Comparison of ENCODE assay signal across 8 cellular contexts in genomic region chr3:136819784-136820640, GRCh38. TPM values are rescaled to one million over a fixed set of nuclear protein-coding genes. Genes with fewer than 3 reads are reported as not detected.
DNase-seq lines count a peak whose midpoint lies in the region; ATAC-seq and TF ChIP-seq lines count a peak whose summit lies in the region.

No MANE protein-coding gene starts in this region.

- no peaks in the 10 kb centered on the region for H3K36me3 ChIP-seq in naive thymus-derived CD4-positive, alpha-beta T cell (ENCODE audit: control insufficient read depth in 2 of 3, insufficient read depth in 3 of 3, low read length in 3 of 3)
- H3K36me3 ChIP-seq in upper lobe of left lung, result no peaks in the 10 kb centered on the region

- H3K27me3 Mint-ChIP-seq in naive thymus-derived CD4-positive, alpha-beta T cell, result peaks cover 57 to 70% (median 63%) of the 10 kb centered on the region in 5 donors

- DNase-seq in NOMO-1 (lab: John Stamatoyannopoulos, UW; ENCODE audit: unreplicated experiment in 2 of 2) (peak; percentile 7 to 32), NOMO-1 treated with dmso at 0.1 percent for 144 hours (lab: John Stamatoyannopoulos, UW; ENCODE audit: unreplicated experiment) (no peak), NCI-H82 treated with DMSO at 0.1 percent for 48 hours (lab: John Stamatoyannopoulos, UW; ENCODE audit: unreplicated experiment) (peak; percentile 29), fibroblast of peridontal ligament (ENCODE audit: extremely low read depth) (peak; percentile 61), upper lobe of left lung (peak; percentile 54 to 84)
- peak; percentile 2 for DNase-seq in activated T-helper 9 cell treated with anti-CD3 and anti-CD28 coated beads, Interleukin-2, amount 50 U/mL, for 16 hours (ENCODE audit: low read depth)
- peak in 6 of 9 donors; percentile 9 to 34 (median 26) for DNase-seq in naive thymus-derived CD4-positive, alpha-beta T cell

- ATAC-seq in naive thymus-derived CD4-positive, alpha-beta T cell, result peak; percentile 66
- ATAC-seq in upper lobe of left lung (ENCODE audit: low FRiP score in 2 of 2) (peak; percentile 75 to 86), GM18517 (IDR thresholded peaks at IDR 0.05; ENCODE audit: unreplicated experiment) (no peak)

- no peak for TF ChIP-seq CTCF in upper lobe of left lung (IDR thresholded peaks at IDR 0.05)

- H3K4me1 Mint-ChIP-seq in naive thymus-derived CD4-positive, alpha-beta T cell, result peaks cover 10 to 23% (median 19%) of the 10 kb centered on the region in 7 donors

- CTCF ChIA-PET in naive thymus-derived CD4-positive, alpha-beta T cell (lab: Charles Lee), result no interaction called here

- H3K4me1 ChIP-seq in naive thymus-derived CD4-positive, alpha-beta T cell (ENCODE audit: control insufficient read depth in 2 of 2, insufficient read depth in 2 of 2, low read length in 2 of 2), result peaks cover 6 to 10% of the 10 kb centered on the region in 2 donors
- peaks cover 8 to 34% (median 28%) of the 10 kb centered on the region in 4 donors for H3K4me1 ChIP-seq in upper lobe of left lung

- H3K27ac Mint-ChIP-seq in naive thymus-derived CD4-positive, alpha-beta T cell, result no peak overlapping the region

- peaks cover 0 to 3% of the 10 kb centered on the region in 2 donors for H3K27me3 ChIP-seq in naive thymus-derived CD4-positive, alpha-beta T cell (ENCODE audit: control insufficient read depth in 2 of 2, insufficient read depth in 2 of 2, low read length in 2 of 2)
- peaks cover 0 to 9% (median 2%) of the 10 kb centered on the region in 4 donors for H3K27me3 ChIP-seq in upper lobe of left lung

- H3K4me3 Mint-ChIP-seq in naive thymus-derived CD4-positive, alpha-beta T cell, result peak overlapping the region; percentile 83 to 94 (median 86)

- peak overlapping the region; percentile 44 for H3K4me3 ChIP-seq in naive thymus-derived CD4-positive, alpha-beta T cell (ENCODE audit: low read length)
- H3K4me3 ChIP-seq in upper lobe of left lung, result peak overlapping the region; percentile 15 to 78 (median 62)

- intact Hi-C loops in naive thymus-derived CD4-positive, alpha-beta T cell (cut with micrococcal nuclease), result loop anchor here (1.0 to 2.0 kb wide), 3 partner anchors 42 to 99 kb away; partner anchors contain the start of genes NCK1 (in 1 of the 2) and STAG1 (in 1 of the 2)

- H3K27ac ChIP-seq in naive thymus-derived CD4-positive, alpha-beta T cell (ENCODE audit: low read depth, low read length), result no peak overlapping the region
- H3K27ac ChIP-seq in upper lobe of left lung, result peak overlapping the region; percentile 82 to 89 (median 86)

- POLR2A ChIA-PET in naive thymus-derived CD4-positive, alpha-beta T cell (lab: Charles Lee), result no interaction called here

- H3K36me3 Mint-ChIP-seq in naive thymus-derived CD4-positive, alpha-beta T cell, result peaks cover 0 to 7% (median 5%) of the 10 kb centered on the region in 5 donors

- TF ChIP-seq EP300 in upper lobe of left lung (IDR thresholded peaks at IDR 0.05), result no peak

- no peak for TF ChIP-seq POLR2A in upper lobe of left lung (IDR thresholded peaks at IDR 0.05)

- H3K9me3 ChIP-seq in naive thymus-derived CD4-positive, alpha-beta T cell (ENCODE audit: control insufficient read depth in 2 of 3, low read length in 3 of 3), result no peaks in the 10 kb centered on the region
- H3K9me3 ChIP-seq in upper lobe of left lung, result no peaks in the 10 kb centered on the region

- WGBS in upper lobe of left lung, 2 donors, result 7 to 10% methylated on average over 27 to 49 of the region's 49 CpGs

- H3K9me3 Mint-ChIP-seq in naive thymus-derived CD4-positive, alpha-beta T cell, result peaks cover 6 to 26% (median 15%) of the 10 kb centered on the region in 11 donors

RNA-seq across cellular contexts. Expression of gene SLC35G2, which starts 1.1 kb away (rescaled TPM):
- under 1 TPM in 1 of 5 experiments, not detected in 4; 0.60 TPM for total RNA-seq in naive thymus-derived CD4-positive, alpha-beta T cell
- under 1 TPM in 1 of 2 donors, not detected in 1; 0.10 TPM for polyA plus RNA-seq in naive thymus-derived CD4-positive, alpha-beta T cell
- total RNA-seq in upper lobe of left lung, result 10 to 100 TPM in 1 of 6 donors, 1 to 10 TPM in 5; 3.3 to 10.5 (median 6.5) TPM

RNA-seq across cellular contexts. Expression of gene NCK1, which starts 42.0 kb away (rescaled TPM):
- 10 to 100 TPM; 41.1 to 59.6 (median 47.3) TPM for total RNA-seq in naive thymus-derived CD4-positive, alpha-beta T cell
- 10 to 100 TPM; 39.1 to 51.4 TPM for polyA plus RNA-seq in naive thymus-derived CD4-positive, alpha-beta T cell
- total RNA-seq in upper lobe of left lung, result 10 to 100 TPM; 26.2 to 61.7 (median 44.8) TPM
